Comparison of ENCODE assay signal across 19 cellular contexts in genomic region chr2:162057426-162057825, GRCh38. TPM values are rescaled to one million over a fixed set of nuclear protein-coding genes. Genes with fewer than 3 reads are reported as not detected.
DNase-seq lines count a peak whose midpoint lies in the region; ATAC-seq and TF ChIP-seq lines count a peak whose summit lies in the region.
"Had no signal": no experiment of that assay in that cellular context is flagged by ENCODE, and none has a peak within 500 bp of the region (broad histone marks: within the 10 kb centered on the region; RNA-seq: fewer than 3 reads in every experiment).

No MANE protein-coding gene starts in this region.

- POLR2A ChIA-PET in activated naive CD8-positive, alpha-beta T cell treated with anti-CD3 and anti-CD28 coated beads, Interleukin-2, amount 10 ng/mL, durations not matched to agents 7 days and 5 days (lab: Charles Lee) = interaction anchor here (1.2 to 4.1 kb wide), 4 partner anchors 11 to 46 kb away, joined by 3 to 18 read pairs (median 6); partner anchors contain the start of gene DPP4

- peak overlapping the region; percentile 70 to 84 for H3K27ac Mint-ChIP-seq in natural killer cell treated with Interleukin-12 subunit alpha and Interleukin-12 subunit beta and Interleukin-15 and Interleukin-18, amount 100 ng/mL, for 72 hours
- no peak overlapping the region for H3K27ac Mint-ChIP-seq in natural killer cell
- peak overlapping the region; percentile 95 for H3K27ac Mint-ChIP-seq in T-helper 1 cell treated with Interleukin-12 subunit alpha and Interleukin-12 subunit beta and Interleukin-4 antibody, amounts not matched to agents 30 μg/mL and 1 μg/mL, for 36 hours
- peak overlapping the region; percentile 90 for H3K27ac Mint-ChIP-seq in activated naive CD8-positive, alpha-beta T cell treated with anti-CD3 and anti-CD28 coated beads, Interleukin-2, amount 10 ng/mL, durations not matched to agents 7 days and 5 days
- H3K27ac Mint-ChIP-seq: progenitor cell of endocrine pancreas had no signal

- ATAC-seq in natural killer cell treated with Interleukin-12 subunit alpha and Interleukin-12 subunit beta and Interleukin-15 and Interleukin-18, amount 100 ng/mL, for 72 hours = no peak
- ATAC-seq in natural killer cell (no peak), GM21619 (IDR thresholded peaks at IDR 0.05; ENCODE audit: unreplicated experiment) (no peak)
- ATAC-seq in activated naive CD8-positive, alpha-beta T cell treated with anti-CD3 and anti-CD28 coated beads, Interleukin-2, amount 10 ng/mL, durations not matched to agents 7 days and 5 days (ENCODE audit: low read depth) = peak; percentile 63
- ATAC-seq: activated CD4-positive, CD25-positive, alpha-beta regulatory T cell treated with anti-CD3 and anti-CD28 coated beads, Interleukin-2, amount 50 U/mL, for 24 hours had no signal

- peak overlapping the region; percentile 36 for H3K4me3 Mint-ChIP-seq in natural killer cell treated with Interleukin-12 subunit alpha and Interleukin-12 subunit beta and Interleukin-15 and Interleukin-18, amount 100 ng/mL, for 72 hours
- no peak overlapping the region for H3K4me3 Mint-ChIP-seq in natural killer cell
- peak overlapping the region; percentile 68 for H3K4me3 Mint-ChIP-seq in T-helper 1 cell treated with Interleukin-12 subunit alpha and Interleukin-12 subunit beta and Interleukin-4 antibody, amounts not matched to agents 30 μg/mL and 1 μg/mL, for 36 hours
- peak overlapping the region; percentile 54 for H3K4me3 Mint-ChIP-seq in activated naive CD8-positive, alpha-beta T cell treated with anti-CD3 and anti-CD28 coated beads, Interleukin-2, amount 10 ng/mL, durations not matched to agents 7 days and 5 days

- H3K9me3 Mint-ChIP-seq in natural killer cell treated with Interleukin-12 subunit alpha and Interleukin-12 subunit beta and Interleukin-15 and Interleukin-18, amount 100 ng/mL, for 72 hours = no peaks in the 10 kb centered on the region
- H3K9me3 Mint-ChIP-seq in natural killer cell = peaks cover 0 to 2% of the 10 kb centered on the region in 2 donors
- peaks cover 5% of the 10 kb centered on the region for H3K9me3 Mint-ChIP-seq in T-helper 1 cell treated with Interleukin-12 subunit alpha and Interleukin-12 subunit beta and Interleukin-4 antibody, amounts not matched to agents 30 μg/mL and 1 μg/mL, for 36 hours
- H3K9me3 Mint-ChIP-seq in activated naive CD8-positive, alpha-beta T cell treated with anti-CD3 and anti-CD28 coated beads, Interleukin-2, amount 10 ng/mL, durations not matched to agents 7 days and 5 days = peaks cover 5% of the 10 kb centered on the region

- intact Hi-C loops in natural killer cell (cut with micrococcal nuclease) = no loop called here

- no peaks in the 10 kb centered on the region for H3K27me3 Mint-ChIP-seq in natural killer cell treated with Interleukin-12 subunit alpha and Interleukin-12 subunit beta and Interleukin-15 and Interleukin-18, amount 100 ng/mL, for 72 hours
- no peaks in the 10 kb centered on the region for H3K27me3 Mint-ChIP-seq in natural killer cell (ENCODE audit: low read depth in 2 of 2)
- no peaks in the 10 kb centered on the region for H3K27me3 Mint-ChIP-seq in T-helper 1 cell treated with Interleukin-12 subunit alpha and Interleukin-12 subunit beta and Interleukin-4 antibody, amounts not matched to agents 30 μg/mL and 1 μg/mL, for 36 hours (ENCODE audit: low read depth)
- H3K27me3 Mint-ChIP-seq in activated naive CD8-positive, alpha-beta T cell treated with anti-CD3 and anti-CD28 coated beads, Interleukin-2, amount 10 ng/mL, durations not matched to agents 7 days and 5 days = no peaks in the 10 kb centered on the region

- no peak for DNase-seq in natural killer cell treated with Interleukin-12 subunit alpha and Interleukin-12 subunit beta and Interleukin-15 and Interleukin-18, amount 100 ng/mL, for 72 hours (ENCODE audit: low spot score)
- no peak for DNase-seq in natural killer cell
- DNase-seq in activated naive CD8-positive, alpha-beta T cell treated with anti-CD3 and anti-CD28 coated beads, Interleukin-2, amount 10 ng/mL, durations not matched to agents 7 days and 5 days = no peak
- DNase-seq in middle frontal gyrus (ENCODE audit: extremely low spot score, low spot score) = no peak
- no peak for DNase-seq in kidney glomerular epithelial cell (lab: John Stamatoyannopoulos, UW)
- DNase-seq: DMS153, H7, head of caudate nucleus, Karpas-422, NCI-H510A, SIG-M5, sigmoid colon, stomach, SW 1271, tibial artery had no signal

- peaks cover 30% of the 10 kb centered on the region for H3K36me3 Mint-ChIP-seq in natural killer cell treated with Interleukin-12 subunit alpha and Interleukin-12 subunit beta and Interleukin-15 and Interleukin-18, amount 100 ng/mL, for 72 hours
- H3K36me3 Mint-ChIP-seq in natural killer cell = no peaks in the 10 kb centered on the region
- peaks cover 63% of the 10 kb centered on the region for H3K36me3 Mint-ChIP-seq in T-helper 1 cell treated with Interleukin-12 subunit alpha and Interleukin-12 subunit beta and Interleukin-4 antibody, amounts not matched to agents 30 μg/mL and 1 μg/mL, for 36 hours (ENCODE audit: low read depth)
- peaks cover 73% of the 10 kb centered on the region for H3K36me3 Mint-ChIP-seq in activated naive CD8-positive, alpha-beta T cell treated with anti-CD3 and anti-CD28 coated beads, Interleukin-2, amount 10 ng/mL, durations not matched to agents 7 days and 5 days

- no peak for TF ChIP-seq CTCF in natural killer cell (IDR thresholded peaks at IDR 0.05)

- H3K4me1 Mint-ChIP-seq in natural killer cell treated with Interleukin-12 subunit alpha and Interleukin-12 subunit beta and Interleukin-15 and Interleukin-18, amount 100 ng/mL, for 72 hours (ENCODE audit: low read depth in 2 of 2) = peaks cover 20 to 41% of the 10 kb centered on the region in 2 donors
- H3K4me1 Mint-ChIP-seq in natural killer cell = peaks cover 0 to 5% of the 10 kb centered on the region in 2 donors
- peaks cover 87% of the 10 kb centered on the region for H3K4me1 Mint-ChIP-seq in T-helper 1 cell treated with Interleukin-12 subunit alpha and Interleukin-12 subunit beta and Interleukin-4 antibody, amounts not matched to agents 30 μg/mL and 1 μg/mL, for 36 hours (ENCODE audit: low read depth)
- peaks cover 69% of the 10 kb centered on the region for H3K4me1 Mint-ChIP-seq in activated naive CD8-positive, alpha-beta T cell treated with anti-CD3 and anti-CD28 coated beads, Interleukin-2, amount 10 ng/mL, durations not matched to agents 7 days and 5 days

RNA-seq across cellular contexts. Expression of gene DPP4, which starts 16.6 kb away (rescaled TPM):
- total RNA-seq in natural killer cell treated with Interleukin-12 subunit alpha and Interleukin-12 subunit beta and Interleukin-15 and Interleukin-18, amount 100 ng/mL, for 72 hours = 100 to 1,000 TPM in 1 of 2 donors, 10 to 100 TPM in 1; 89.4 to 102 TPM
- total RNA-seq in natural killer cell = 1 to 10 TPM; 1.8 to 2.3 (median 1.8) TPM
- total RNA-seq in activated naive CD8-positive, alpha-beta T cell treated with anti-CD3 and anti-CD28 coated beads, Interleukin-2, amount 10 ng/mL, durations not matched to agents 7 days and 5 days = 100 to 1,000 TPM; 101 to 107 TPM

Comparison
In these comparisons a context has a peak if more than half of its experiments do, and no peak if none do; other contexts are left out.
1. H3K27ac Mint-ChIP-seq: peak in natural killer cell treated with Interleukin-12 subunit alpha and Interleukin-12 subunit beta and Interleukin-15 and Interleukin-18, amount 100 ng/mL, for 72 hours (2 of 2), T-helper 1 cell treated with Interleukin-12 subunit alpha and Interleukin-12 subunit beta and Interleukin-4 antibody, amounts not matched to agents 30 μg/mL and 1 μg/mL, for 36 hours (single experiment) and activated naive CD8-positive, alpha-beta T cell treated with anti-CD3 and anti-CD28 coated beads, Interleukin-2, amount 10 ng/mL, durations not matched to agents 7 days and 5 days (single experiment); none in natural killer cell (0 of 2).
2. RNA of gene DPP4, which starts 16.6 kb away (total RNA-seq): 101 to 107 TPM in activated naive CD8-positive, alpha-beta T cell treated with anti-CD3 and anti-CD28 coated beads, Interleukin-2, amount 10 ng/mL, durations not matched to agents 7 days and 5 days and 89.4 to 102 TPM in natural killer cell treated with Interleukin-12 subunit alpha and Interleukin-12 subunit beta and Interleukin-15 and Interleukin-18, amount 100 ng/mL, for 72 hours; 1.8 to 2.3 TPM in natural killer cell; every median in the first group is over 10 times any median in the second.